In the genomic region with DNA sequence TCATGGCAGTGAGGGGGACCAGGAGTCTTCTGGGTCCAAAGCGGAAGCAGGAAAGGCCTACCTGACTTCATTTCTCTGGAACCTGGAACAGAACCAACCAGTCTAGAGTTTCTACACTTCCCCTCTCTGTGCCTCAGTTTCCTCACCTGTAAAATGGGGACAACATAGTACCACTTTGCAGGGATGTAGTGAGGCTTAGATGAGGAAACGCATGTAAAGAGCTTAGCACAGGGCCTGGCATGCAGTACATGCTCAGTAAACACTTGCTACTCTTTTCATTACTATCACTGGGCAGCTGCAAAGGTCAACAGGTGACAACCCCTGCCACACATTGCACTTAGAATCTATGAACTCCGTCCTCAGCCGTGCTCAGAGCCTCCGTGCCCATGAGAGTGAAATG, we compare ENCODE assay signal across 27 cellular contexts. TPM values are rescaled to one million over a fixed set of nuclear protein-coding genes. Genes with fewer than 3 reads are reported as not detected.
DNase-seq lines count a peak whose midpoint lies in the region; FAIRE-seq and TF ChIP-seq lines count a peak whose summit lies in the region.
"Had no signal": no experiment of that assay in that cellular context is flagged by ENCODE, and none has a peak within 500 bp of the region (broad histone marks: within the 10 kb centered on the region; RNA-seq: fewer than 3 reads in every experiment).

No MANE protein-coding gene starts in this region.

- no peaks in the 10 kb centered on the region for H4K20me1 ChIP-seq in smooth muscle cell (ENCODE audit: low read depth)
- H4K20me1 ChIP-seq: BLaER1 had no signal

- H3K27ac ChIP-seq in HEK293 (ENCODE audit: extremely low read depth, low read depth, low read length) = no peak overlapping the region
- no peak overlapping the region for H3K27ac ChIP-seq in smooth muscle cell (ENCODE audit: low read depth)
- H3K27ac ChIP-seq: BLaER1 had no signal

- no peaks in the 10 kb centered on the region for H3F3A ChIP-seq in smooth muscle cell (ENCODE audit: low read depth)

- no peaks in the 10 kb centered on the region for H3K79me2 ChIP-seq in smooth muscle cell (ENCODE audit: low read depth)

- TF ChIP-seq POLR2A in H54 (IDR thresholded peaks at IDR 0.05; ENCODE audit: low read depth, low read length) = no peak

- FAIRE-seq in HTR-8/SVneo (lab: Jason Lieb, UNC) (peak; percentile 58), bronchial epithelial cell (lab: Jason Lieb, UNC) (peak; percentile 55), H54 (lab: Jason Lieb, UNC) (no peak)
- FAIRE-seq: A204.1, GM12878, GM12892, GM18507 had no signal

- no peak for DNase-seq in HTR-8/SVneo (ENCODE audit: insufficient read length, low spot score)
- no peak for DNase-seq in bronchial epithelial cell (ENCODE audit: low read depth)
- no peak for DNase-seq in smooth muscle cell (lab: John Stamatoyannopoulos, UW; ENCODE audit: unreplicated experiment)
- no peak for DNase-seq in H54 (ENCODE audit: insufficient read length, low spot score)
- DNase-seq: 8988T; ACHN; BE2C; C1 segment of cervical spinal cord; CD4-positive, alpha-beta memory T cell; CD4-positive, CD25-positive, alpha-beta regulatory T cell; CD8-positive, alpha-beta memory T cell; COR-L47; DMS 273 treated with DMSO at 0.1 percent for 48 hours; DMS153; DMS53; DMS79; DND-41; EL; GDM1 had no signal

- no peaks in the 10 kb centered on the region for H3K9me3 ChIP-seq in HEK293 (ENCODE audit: control insufficient read depth, insufficient read depth, low read depth, low read length)
- no peaks in the 10 kb centered on the region for H3K9me3 ChIP-seq in smooth muscle cell (replicated peaks; ENCODE audit: low read depth)
- H3K9me3 ChIP-seq: BE2C, BLaER1 had no signal

- no peaks in the 10 kb centered on the region; a peak in 1 of 3 replicates for H3K36me3 ChIP-seq in HEK293 (ENCODE audit: control insufficient read depth in 2 of 2, insufficient read depth in 1 of 2, low read length in 2 of 2)
- no peaks in the 10 kb centered on the region for H3K36me3 ChIP-seq in bronchial epithelial cell (ENCODE audit: control insufficient read depth, insufficient read depth, low read length)
- no peaks in the 10 kb centered on the region for H3K36me3 ChIP-seq in smooth muscle cell (ENCODE audit: low read depth)
- H3K36me3 ChIP-seq: BE2C, BLaER1 had no signal

- CTCF ChIA-PET in HEK293 (lab: Yijun Ruan, JAX) = interaction anchor here (0.7 to 2.4 kb wide), 2 partner anchors 9 to 26 kb away, joined by 4 to 14 read pairs; no protein-coding TSS in a partner anchor

- H3K4me2 ChIP-seq in smooth muscle cell = no peak overlapping the region
- H3K4me2 ChIP-seq: BLaER1 had no signal

- H3K27me3 ChIP-seq in bronchial epithelial cell (ENCODE audit: control insufficient read depth, insufficient read depth, low read length) (peaks cover 3% of the 10 kb centered on the region), smooth muscle cell (ENCODE audit: low read depth) (no peaks in the 10 kb centered on the region)
- H3K27me3 ChIP-seq: BE2C, BLaER1 had no signal

- H3K9ac ChIP-seq in smooth muscle cell (ENCODE audit: low read depth) = no peak overlapping the region
- H3K9ac ChIP-seq: BLaER1 had no signal

- TF ChIP-seq CTCF in HEK293 (tag by site-specific recombination; IDR thresholded peaks at IDR 0.05) (no peak), bronchial epithelial cell (IDR thresholded peaks at IDR 0.05; ENCODE audit: insufficient read depth, low read length, severe bottlenecking) (no peak), smooth muscle cell (IDR thresholded peaks at IDR 0.05; ENCODE audit: borderline replicate concordance, insufficient read depth, poor library complexity, severe bottlenecking) (no peak)

- POLR2A ChIA-PET in HEK293 (lab: Yijun Ruan, JAX) = no interaction called here

- H3K4me1 ChIP-seq in HEK293 (ENCODE audit: control insufficient read depth, insufficient read depth, low read length) = no peaks in the 10 kb centered on the region
- H3K4me1 ChIP-seq in smooth muscle cell (ENCODE audit: low read depth) = no peaks in the 10 kb centered on the region
- H3K4me1 ChIP-seq: BE2C had no signal

- 93% methylated on average over 5 of the region's 5 CpGs for WGBS in smooth muscle cell (ENCODE audit: low lambda C conversion rate)

- no peak overlapping the region for H3K4me3 ChIP-seq in HEK293 (ENCODE audit: low read depth, low read length)
- H3K4me3 ChIP-seq in bronchial epithelial cell (ENCODE audit: low read depth, low read length) = no peak overlapping the region
- H3K4me3 ChIP-seq in smooth muscle cell = no peak overlapping the region
- H3K4me3 ChIP-seq: BLaER1, GM12878 had no signal

- no peak overlapping the region for H2AFZ ChIP-seq in smooth muscle cell (ENCODE audit: low read depth)

TF ChIP-seq in HEK293, 187 proteins besides CTCF, POLR2A, EP300 and RAD21:
- TF ChIP-seq OSR2 (tag by site-specific recombination; IDR thresholded peaks at IDR 0.05) (no peak), ZNF341 (tag by site-specific recombination; IDR thresholded peaks at IDR 0.05; ENCODE audit: low read depth) (no peak), ZNF23 (tag by site-specific recombination; IDR thresholded peaks at IDR 0.05; ENCODE audit: borderline replicate concordance) (no peak), KLF1 (tag by site-specific recombination; IDR thresholded peaks at IDR 0.05) (no peak), ZNF677 (tag by site-specific recombination; IDR thresholded peaks at IDR 0.05) (no peak), ZNF561 (tag by site-specific recombination; IDR thresholded peaks at IDR 0.05; ENCODE audit: borderline replicate concordance) (no peak), ZNF555 (tag by site-specific recombination; conservative IDR thresholded peaks at IDR 0.05) (no peak), ZNF664 (tag by site-specific recombination; IDR thresholded peaks at IDR 0.05) (peak; percentile 64), SCRT2 (tag by site-specific recombination; IDR thresholded peaks at IDR 0.05) (peak; percentile 61), ZNF132 (tag by site-specific recombination; IDR thresholded peaks at IDR 0.05; ENCODE audit: borderline replicate concordance) (no peak), ZNF670 (tag by site-specific recombination; IDR thresholded peaks at IDR 0.05; ENCODE audit: low read depth) (no peak), OVOL3 (tag by site-specific recombination; IDR thresholded peaks at IDR 0.05) (no peak), ZNF558 (tag by site-specific recombination; IDR thresholded peaks at IDR 0.05) (no peak), ZNF549 (tag by site-specific recombination; IDR thresholded peaks at IDR 0.05) (no peak), ZNF76 (tag by site-specific recombination; IDR thresholded peaks at IDR 0.05; ENCODE audit: borderline replicate concordance, low read depth) (no peak), MEIS1 (CRISPR knock-in tag; IDR thresholded peaks at IDR 0.05; ENCODE audit: borderline replicate concordance) (no peak)
- TF ChIP-seq, protein P1, sequence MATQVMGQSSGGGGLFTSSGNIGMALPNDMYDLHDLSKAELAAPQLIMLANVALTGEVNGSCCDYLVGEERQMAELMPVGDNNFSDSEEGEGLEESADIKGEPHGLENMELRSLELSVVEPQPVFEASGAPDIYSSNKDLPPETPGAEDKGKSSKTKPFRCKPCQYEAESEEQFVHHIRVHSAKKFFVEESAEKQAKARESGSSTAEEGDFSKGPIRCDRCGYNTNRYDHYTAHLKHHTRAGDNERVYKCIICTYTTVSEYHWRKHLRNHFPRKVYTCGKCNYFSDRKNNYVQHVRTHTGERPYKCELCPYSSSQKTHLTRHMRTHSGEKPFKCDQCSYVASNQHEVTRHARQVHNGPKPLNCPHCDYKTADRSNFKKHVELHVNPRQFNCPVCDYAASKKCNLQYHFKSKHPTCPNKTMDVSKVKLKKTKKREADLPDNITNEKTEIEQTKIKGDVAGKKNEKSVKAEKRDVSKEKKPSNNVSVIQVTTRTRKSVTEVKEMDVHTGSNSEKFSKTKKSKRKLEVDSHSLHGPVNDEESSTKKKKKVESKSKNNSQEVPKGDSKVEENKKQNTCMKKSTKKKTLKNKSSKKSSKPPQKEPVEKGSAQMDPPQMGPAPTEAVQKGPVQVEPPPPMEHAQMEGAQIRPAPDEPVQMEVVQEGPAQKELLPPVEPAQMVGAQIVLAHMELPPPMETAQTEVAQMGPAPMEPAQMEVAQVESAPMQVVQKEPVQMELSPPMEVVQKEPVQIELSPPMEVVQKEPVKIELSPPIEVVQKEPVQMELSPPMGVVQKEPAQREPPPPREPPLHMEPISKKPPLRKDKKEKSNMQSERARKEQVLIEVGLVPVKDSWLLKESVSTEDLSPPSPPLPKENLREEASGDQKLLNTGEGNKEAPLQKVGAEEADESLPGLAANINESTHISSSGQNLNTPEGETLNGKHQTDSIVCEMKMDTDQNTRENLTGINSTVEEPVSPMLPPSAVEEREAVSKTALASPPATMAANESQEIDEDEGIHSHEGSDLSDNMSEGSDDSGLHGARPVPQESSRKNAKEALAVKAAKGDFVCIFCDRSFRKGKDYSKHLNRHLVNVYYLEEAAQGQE (tag by site-specific recombination; IDR thresholded peaks at IDR 0.05) = no peak
- TF ChIP-seq, protein P2, sequence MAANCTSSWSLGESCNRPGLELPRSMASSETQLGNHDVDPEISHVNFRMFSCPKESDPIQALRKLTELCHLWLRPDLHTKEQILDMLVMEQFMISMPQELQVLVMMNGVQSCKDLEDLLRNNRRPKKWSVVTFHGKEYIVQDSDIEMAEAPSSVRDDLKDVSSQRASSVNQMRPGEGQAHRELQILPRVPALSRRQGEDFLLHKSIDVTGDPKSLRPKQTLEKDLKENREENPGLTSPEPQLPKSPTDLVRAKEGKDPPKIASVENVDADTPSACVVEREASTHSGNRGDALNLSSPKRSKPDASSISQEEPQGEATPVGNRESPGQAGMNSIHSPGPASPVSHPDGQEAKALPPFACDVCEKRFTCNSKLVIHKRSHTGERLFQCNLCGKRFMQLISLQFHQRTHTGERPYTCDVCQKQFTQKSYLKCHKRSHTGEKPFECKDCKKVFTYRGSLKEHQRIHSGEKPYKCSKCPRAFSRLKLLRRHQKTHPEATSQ (tag by site-specific recombination; IDR thresholded peaks at IDR 0.05) = no peak

RNA-seq across cellular contexts. Expression of gene MYO15A, which starts 24.2 kb away (rescaled TPM):
- total RNA-seq in bronchial epithelial cell (0.77 and 1.6 TPM in 2 replicates), smooth muscle cell (2.0 and 2.3 TPM in 2 replicates)
- 2.7 and 3.6 TPM in 2 replicates for polyA plus RNA-seq in smooth muscle cell
- total RNA-seq: Daoy, G401 had no signal

RNA-seq across cellular contexts. Expression of gene DRG2, which starts 45.0 kb away (rescaled TPM):
- total RNA-seq in bronchial epithelial cell (20.7 and 23.7 TPM in 2 replicates), smooth muscle cell (24.5 and 25.3 TPM in 2 replicates)
- 32.5 and 36.6 TPM in 2 replicates for polyA plus RNA-seq in smooth muscle cell

RNA-seq across cellular contexts. Expression of gene ALKBH5, which starts 50.9 kb away (rescaled TPM):
- total RNA-seq in bronchial epithelial cell = 96.3 and 104 TPM in 2 replicates
- total RNA-seq in smooth muscle cell = 93.1 and 97.9 TPM in 2 replicates
- 114 and 119 TPM in 2 replicates for polyA plus RNA-seq in smooth muscle cell
